Comparison of ENCODE assay signal across 1 cellular context in the genomic region with DNA sequence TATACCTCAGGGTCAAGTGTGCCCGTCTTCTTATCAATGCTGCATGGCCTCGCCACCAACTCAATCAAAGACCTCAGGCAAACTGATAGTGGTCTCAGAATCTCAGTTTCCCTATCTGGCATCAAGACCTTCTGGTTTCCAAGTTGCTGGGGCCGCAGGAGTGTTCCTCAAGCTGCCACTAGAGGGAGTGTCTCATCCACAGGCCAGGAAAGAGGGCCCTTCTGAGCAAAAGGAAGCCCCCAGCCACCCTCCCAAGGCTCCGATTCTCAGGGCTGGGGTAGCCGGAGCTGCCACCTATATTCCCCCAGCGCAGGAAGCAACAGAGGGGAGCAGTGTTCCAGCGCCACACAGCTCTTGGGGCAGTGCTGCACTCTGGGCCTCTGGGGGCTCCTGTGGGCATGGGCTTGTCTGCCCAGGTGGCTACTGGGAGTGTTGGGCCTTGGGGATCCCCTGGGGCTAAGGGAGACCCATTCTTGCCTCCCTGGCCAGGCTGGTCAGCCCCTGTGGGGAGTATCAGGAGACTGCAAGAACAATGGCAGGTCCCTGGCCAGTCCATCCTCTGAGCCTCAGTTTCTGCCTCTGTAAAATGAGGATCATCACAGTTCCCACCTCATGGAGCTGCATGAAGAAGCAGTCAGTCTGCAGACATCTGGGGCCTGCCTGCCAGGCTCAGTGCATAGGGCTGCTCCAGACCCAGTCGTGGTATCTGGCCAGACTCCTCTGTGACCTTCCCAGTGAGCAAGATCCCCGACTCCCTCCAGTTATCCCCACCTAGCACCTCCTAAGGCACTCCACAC.
TF ChIP-seq lines count a peak whose summit lies in the region.

No MANE protein-coding gene starts in this region.

TF ChIP-seq in H1, 55 proteins besides CTCF, POLR2A, EP300 and RAD21:
- TF ChIP-seq RBBP5 (IDR thresholded peaks at IDR 0.05; ENCODE audit: borderline replicate concordance, low read depth, low read length) (no peak), SP2 (IDR thresholded peaks at IDR 0.05; ENCODE audit: low read length) (no peak), NRF1 (IDR thresholded peaks at IDR 0.05; ENCODE audit: low read depth, low read length) (no peak), RFX5 (IDR thresholded peaks at IDR 0.05; ENCODE audit: borderline replicate concordance, low read depth, low read length) (no peak), CTBP2 (IDR thresholded peaks at IDR 0.05; ENCODE audit: borderline replicate concordance, insufficient read depth, insufficient read length, low read length) (no peak), HDAC6 (IDR thresholded peaks at IDR 0.05; ENCODE audit: low read depth, low read length) (no peak), SIN3A (conservative IDR thresholded peaks at IDR 0.05 in 1 of 2, IDR thresholded peaks at IDR 0.05 in 1 of 2; ENCODE audit: low read depth in 1 of 2, low read length in 2 of 2) (0 out of 4 replicates have a peak, but pooled peaks of 1 of the 2 experiments have one; percentile 33), HDAC2 (IDR thresholded peaks at IDR 0.05; ENCODE audit: borderline replicate concordance in 1 of 2, low read depth in 2 of 2, low read length in 2 of 2) (no peak)
TF ChIP-seq in H1: peak in this region for 1.
